In genomic region chr5:135038829-135039525, GRCh38 we compare ENCODE assay signal across 10 cellular contexts. TPM values are rescaled to one million over a fixed set of nuclear protein-coding genes. Genes with fewer than 3 reads are reported as not detected.
DNase-seq lines count a peak whose midpoint lies in the region; ATAC-seq, FAIRE-seq and TF ChIP-seq lines count a peak whose summit lies in the region.
"Had no signal": no experiment of that assay in that cellular context is flagged by ENCODE, and none has a peak within 500 bp of the region (broad histone marks: within the 10 kb centered on the region; RNA-seq: fewer than 3 reads in every experiment).

No MANE protein-coding gene starts in this region.

- H3K9me3 ChIP-seq in left lung, result no peaks in the 10 kb centered on the region
- H3K9me3 ChIP-seq in subcutaneous abdominal adipose tissue (ENCODE audit: control insufficient read depth in 5 of 5, low read length in 5 of 5), result no peaks in the 10 kb centered on the region
- H3K9me3 ChIP-seq: BE2C had no signal

- no peak for FAIRE-seq in HTR-8/SVneo (lab: Jason Lieb, UNC)

- H3K27me3 Mint-ChIP-seq in activated CD8-positive, alpha-beta memory T cell treated with anti-CD3 and anti-CD28 coated beads, Interleukin-2, amount 10 ng/mL, durations not matched to agents 7 days and 5 days, result peaks cover 85% of the 10 kb centered on the region
- H3K27me3 Mint-ChIP-seq in activated T-cell treated with anti-CD3 and anti-CD28 coated beads, Interleukin-2, amount 50 U/mL, for 72 hours (ENCODE audit: low read depth), result peaks cover 86% of the 10 kb centered on the region

- no peak for DNase-seq in activated CD8-positive, alpha-beta memory T cell treated with anti-CD3 and anti-CD28 coated beads, Interleukin-2, amount 10 ng/mL, durations not matched to agents 7 days and 5 days
- DNase-seq in activated CD8-positive, alpha-beta memory T cell treated with anti-CD3 and anti-CD28 coated beads, Interleukin-2, amount 50 U/mL, for 48 hours, result no peak
- DNase-seq in activated T-cell treated with anti-CD3 and anti-CD28 coated beads, Interleukin-2, amount 50 U/mL, for 72 hours, result peak; percentile 43 to 51
- peak in 1 of 2 donors; percentile 68 for DNase-seq in left lung
- no peak for DNase-seq in HTR-8/SVneo (ENCODE audit: insufficient read length, low spot score)
- DNase-seq: BE2C had no signal

- H3K27me3 ChIP-seq in left lung (peaks cover 86 to 99% of the 10 kb centered on the region in 2 donors), subcutaneous abdominal adipose tissue (ENCODE audit: control insufficient read depth in 5 of 5, insufficient read depth in 4 of 5, low read length in 5 of 5) (peaks cover 43 to 88% (median 71%) of the 10 kb centered on the region in 5 donors)

- peaks cover 7% of the 10 kb centered on the region for H3K4me1 Mint-ChIP-seq in activated CD8-positive, alpha-beta memory T cell treated with anti-CD3 and anti-CD28 coated beads, Interleukin-2, amount 10 ng/mL, durations not matched to agents 7 days and 5 days
- H3K4me1 Mint-ChIP-seq in activated T-cell treated with anti-CD3 and anti-CD28 coated beads, Interleukin-2, amount 50 U/mL, for 72 hours (ENCODE audit: low read depth), result peaks cover 9% of the 10 kb centered on the region

- no peaks in the 10 kb centered on the region for H3K36me3 Mint-ChIP-seq in activated CD8-positive, alpha-beta memory T cell treated with anti-CD3 and anti-CD28 coated beads, Interleukin-2, amount 10 ng/mL, durations not matched to agents 7 days and 5 days
- H3K36me3 Mint-ChIP-seq in activated T-cell treated with anti-CD3 and anti-CD28 coated beads, Interleukin-2, amount 50 U/mL, for 72 hours (ENCODE audit: insufficient read depth in 2 of 2), result peaks cover 0 to 2% of the 10 kb centered on the region in 2 donors

- no peak overlapping the region for H3K9ac ChIP-seq in subcutaneous abdominal adipose tissue (ENCODE audit: low read length in 5 of 5)

- no peak overlapping the region for H3K4me3 Mint-ChIP-seq in activated CD8-positive, alpha-beta memory T cell treated with anti-CD3 and anti-CD28 coated beads, Interleukin-2, amount 10 ng/mL, durations not matched to agents 7 days and 5 days
- H3K4me3 Mint-ChIP-seq in activated T-cell treated with anti-CD3 and anti-CD28 coated beads, Interleukin-2, amount 50 U/mL, for 72 hours, result peak overlapping the region; percentile 18 to 24

- H3K27ac Mint-ChIP-seq in activated CD8-positive, alpha-beta memory T cell treated with anti-CD3 and anti-CD28 coated beads, Interleukin-2, amount 10 ng/mL, durations not matched to agents 7 days and 5 days, result no peak overlapping the region
- no peak overlapping the region for H3K27ac Mint-ChIP-seq in activated T-cell treated with anti-CD3 and anti-CD28 coated beads, Interleukin-2, amount 50 U/mL, for 72 hours
- H3K27ac Mint-ChIP-seq: activated T-helper 2 cell treated with anti-CD3 and anti-CD28 coated beads, Interferon-gamma antibody, Interleukin-2, Interleukin-4, amounts not matched to agents 10 μg/mL and 5 μg/mL and 100 μg/mL, durations not matched to agents 14 hours and 24 hours and 36 hours had no signal

- no peaks in the 10 kb centered on the region for H3K36me3 ChIP-seq in left lung
- H3K36me3 ChIP-seq in subcutaneous abdominal adipose tissue (ENCODE audit: control insufficient read depth in 5 of 5, insufficient read depth in 5 of 5, low read length in 5 of 5), result no peaks in the 10 kb centered on the region
- H3K36me3 ChIP-seq: BE2C had no signal

- H3K27ac ChIP-seq in left lung, result no peak overlapping the region
- H3K27ac ChIP-seq in subcutaneous abdominal adipose tissue (ENCODE audit: low read depth, low read length), result no peak overlapping the region

- no peak for TF ChIP-seq CTCF in left lung (IDR thresholded peaks at IDR 0.05)

- H3K4me1 ChIP-seq in left lung, result peaks cover 9 to 22% of the 10 kb centered on the region in 2 donors
- H3K4me1 ChIP-seq in subcutaneous abdominal adipose tissue (ENCODE audit: control insufficient read depth in 5 of 5, insufficient read depth in 5 of 5, low read length in 5 of 5), result peaks cover 0 to 31% (median 20%) of the 10 kb centered on the region in 5 donors

- CTCF ChIA-PET in activated CD8-positive, alpha-beta memory T cell treated with anti-CD3 and anti-CD28 coated beads, Interleukin-2, amount 10 ng/mL, durations not matched to agents 7 days and 5 days (lab: Charles Lee), result no interaction called here

- no peaks in the 10 kb centered on the region for H3K9me3 Mint-ChIP-seq in activated CD8-positive, alpha-beta memory T cell treated with anti-CD3 and anti-CD28 coated beads, Interleukin-2, amount 10 ng/mL, durations not matched to agents 7 days and 5 days (ENCODE audit: low read depth)
- H3K9me3 Mint-ChIP-seq in activated T-cell treated with anti-CD3 and anti-CD28 coated beads, Interleukin-2, amount 50 U/mL, for 72 hours, result no peaks in the 10 kb centered on the region
- H3K9me3 Mint-ChIP-seq: activated T-helper 2 cell treated with anti-CD3 and anti-CD28 coated beads, Interferon-gamma antibody, Interleukin-2, Interleukin-4, amounts not matched to agents 10 μg/mL and 5 μg/mL and 100 μg/mL, durations not matched to agents 14 hours and 24 hours and 36 hours had no signal

- no peak overlapping the region for H3K4me3 ChIP-seq in left lung
- H3K4me3 ChIP-seq in subcutaneous abdominal adipose tissue (ENCODE audit: low read depth in 1 of 5, low read length in 5 of 5), result peak overlapping the region in 3 of 5 donors; percentile 5 to 47 (median 18)

- intact Hi-C loops in left lung (cut with DNase I), result no loop called here

- ATAC-seq in activated CD8-positive, alpha-beta memory T cell treated with anti-CD3 and anti-CD28 coated beads, Interleukin-2, amount 10 ng/mL, durations not matched to agents 7 days and 5 days, result peak; percentile 27
- ATAC-seq in activated T-cell treated with anti-CD3 and anti-CD28 coated beads, Interleukin-2, amount 50 U/mL, for 72 hours (replicated peaks in 1 of 2), result peak; percentile 59 to 66
- ATAC-seq in left lung, result peak; percentile 25
- no peak for ATAC-seq in GM18502 (IDR thresholded peaks at IDR 0.05; ENCODE audit: poor library complexity, unreplicated experiment)
- ATAC-seq in GM19351 (IDR thresholded peaks at IDR 0.05; ENCODE audit: unreplicated experiment), result no peak

RNA-seq across cellular contexts. Expression of gene PITX1, which starts 4.9 kb away (rescaled TPM):
- total RNA-seq in activated CD8-positive, alpha-beta memory T cell treated with anti-CD3 and anti-CD28 coated beads, Interleukin-2, amount 10 ng/mL, durations not matched to agents 7 days and 5 days, result under 1 TPM in 1 of 2 experiments, not detected in 1; 0.14 TPM
- under 1 TPM; 0.50 to 0.76 TPM for total RNA-seq in activated T-cell treated with anti-CD3 and anti-CD28 coated beads, Interleukin-2, amount 50 U/mL, for 72 hours
- total RNA-seq in left lung, result under 1 TPM; 0.18 to 0.38 TPM

Comparison
In these comparisons a context has a peak if more than half of its experiments do, and no peak if none do; other contexts are left out.
1. ATAC-seq: peak in activated CD8-positive, alpha-beta memory T cell treated with anti-CD3 and anti-CD28 coated beads, Interleukin-2, amount 10 ng/mL, durations not matched to agents 7 days and 5 days (single experiment), activated T-cell treated with anti-CD3 and anti-CD28 coated beads, Interleukin-2, amount 50 U/mL, for 72 hours (2 of 2) and left lung (single experiment); none in GM18502 (single experiment) and GM19351 (single experiment).
2. DNase-seq: peak in activated T-cell treated with anti-CD3 and anti-CD28 coated beads, Interleukin-2, amount 50 U/mL, for 72 hours (2 of 2); none in activated CD8-positive, alpha-beta memory T cell treated with anti-CD3 and anti-CD28 coated beads, Interleukin-2, amount 10 ng/mL, durations not matched to agents 7 days and 5 days (single experiment), activated CD8-positive, alpha-beta memory T cell treated with anti-CD3 and anti-CD28 coated beads, Interleukin-2, amount 50 U/mL, for 48 hours (single experiment) and HTR-8/SVneo (single experiment).
3. H3K4me3 ChIP-seq: peak in subcutaneous abdominal adipose tissue (3 of 5); none in left lung (0 of 2).